ENCODE assay signal across 13 cellular contexts in the genomic region with DNA sequence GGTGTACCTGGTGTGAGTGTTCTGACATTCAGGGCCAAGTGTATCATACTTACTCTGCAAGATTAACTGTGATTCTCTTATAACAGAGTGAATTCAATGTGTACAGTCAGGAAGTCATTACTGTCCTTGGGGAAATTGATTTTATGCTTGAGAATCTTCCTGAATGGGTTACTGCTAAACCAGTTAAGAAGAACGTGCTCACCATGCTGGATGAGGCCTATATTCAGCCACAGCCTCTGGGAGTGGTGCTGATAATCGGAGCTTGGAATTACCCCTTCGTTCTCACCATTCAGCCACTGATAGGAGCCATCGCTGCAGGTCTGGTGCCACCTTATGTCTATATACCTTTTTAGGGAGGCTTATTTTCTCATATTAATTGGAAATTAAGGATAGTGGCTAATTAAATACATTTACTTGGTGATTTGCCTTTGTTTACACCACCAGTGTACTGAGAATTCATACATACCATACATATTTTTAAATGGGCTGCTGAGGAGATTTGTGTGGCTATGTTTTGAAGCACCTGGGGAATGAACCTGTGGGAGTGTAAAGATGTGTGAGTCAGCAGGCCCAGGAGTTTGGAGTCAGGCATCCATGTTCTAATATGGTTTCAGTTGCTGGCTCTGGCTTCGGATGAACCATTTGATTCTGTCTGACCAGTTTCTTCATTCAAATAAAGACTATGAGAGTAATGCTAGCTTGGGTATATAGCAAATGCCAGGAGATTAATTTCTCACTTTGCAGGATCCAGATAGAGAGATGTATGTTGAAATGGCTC. TPM values are rescaled to one million over a fixed set of nuclear protein-coding genes. Genes with fewer than 3 reads are reported as not detected.
A peak's percentile ranks its signal among the peaks of the same experiment; 100 is the strongest.
DNase-seq lines count a peak whose midpoint lies in the region; ATAC-seq and TF ChIP-seq lines count a peak whose summit lies in the region.
"Had no signal": no experiment of that assay in that cellular context is flagged by ENCODE, and none has a peak within 500 bp of the region (broad histone marks: within the 10 kb centered on the region; RNA-seq: fewer than 3 reads in every experiment).

No MANE protein-coding gene starts in this region.

- H3K4me1 ChIP-seq in left ventricle myocardium inferior (peaks cover 63% of the 10 kb centered on the region), heart right ventricle (peaks cover 9 to 54% (median 46%) of the 10 kb centered on the region in 9 donors)

- peaks cover 26% of the 10 kb centered on the region for H3K4me1 Mint-ChIP-seq in neural crest cell

- H3K9me3 Mint-ChIP-seq in neural crest cell = no peaks in the 10 kb centered on the region
- H3K9me3 Mint-ChIP-seq: activated naive CD8-positive, alpha-beta T cell treated with anti-CD3 and anti-CD28 coated beads, Interleukin-2, amount 50 U/mL, for 24 hours; natural killer cell had no signal

- no peak overlapping the region for H3K27ac Mint-ChIP-seq in neural crest cell (ENCODE audit: unreplicated experiment)
- H3K27ac Mint-ChIP-seq: activated naive CD8-positive, alpha-beta T cell treated with anti-CD3 and anti-CD28 coated beads, Interleukin-2, amount 50 U/mL, for 24 hours; natural killer cell had no signal

- H3K4me3 Mint-ChIP-seq in neural crest cell = peak overlapping the region; percentile 42
- H3K4me3 Mint-ChIP-seq: activated naive CD8-positive, alpha-beta T cell treated with anti-CD3 and anti-CD28 coated beads, Interleukin-2, amount 50 U/mL, for 24 hours had no signal

- H3K27ac ChIP-seq in left ventricle myocardium inferior (replicated peaks) = peak overlapping the region; percentile 29
- H3K27ac ChIP-seq in heart right ventricle = peak overlapping the region in 3 of 10 donors; percentile 8 to 30 (median 19)

- ATAC-seq in heart right ventricle (no peak), esophagus mucosa (peak; percentile 4)
- ATAC-seq: activated naive CD8-positive, alpha-beta T cell treated with anti-CD3 and anti-CD28 coated beads, Interleukin-2, amount 50 U/mL, for 24 hours; natural killer cell had no signal

- H3K4me3 ChIP-seq in left ventricle myocardium inferior (no peak overlapping the region), heart right ventricle (no peak overlapping the region)

- H3K27me3 Mint-ChIP-seq in neural crest cell (ENCODE audit: low read depth) = no peaks in the 10 kb centered on the region

- WGBS in heart right ventricle, 2 donors = 50 to 51% methylated on average over 5 of the region's 5 CpGs

- H3K36me3 ChIP-seq in left ventricle myocardium inferior = peaks cover 38% of the 10 kb centered on the region
- peaks cover 0 to 46% (median 30%) of the 10 kb centered on the region in 9 donors for H3K36me3 ChIP-seq in heart right ventricle

- no peaks in the 10 kb centered on the region for H3K27me3 ChIP-seq in left ventricle myocardium inferior (ENCODE audit: low read depth)
- H3K27me3 ChIP-seq in heart right ventricle = no peaks in the 10 kb centered on the region

- H3K9me3 ChIP-seq in left ventricle myocardium inferior (replicated peaks) (peaks cover 6% of the 10 kb centered on the region), heart right ventricle (peaks cover 0 to 4% (median 0%) of the 10 kb centered on the region in 11 donors)

- H3K36me3 Mint-ChIP-seq in neural crest cell (ENCODE audit: low read depth) = peaks cover 33% of the 10 kb centered on the region

- TF ChIP-seq CTCF in left ventricle myocardium inferior (IDR thresholded peaks at IDR 0.05; ENCODE audit: borderline replicate concordance) = no peak
- TF ChIP-seq CTCF in heart right ventricle (IDR thresholded peaks at IDR 0.05) = no peak
- no peak for TF ChIP-seq CTCF in neural crest cell (conservative IDR thresholded peaks at IDR 0.05)

- DNase-seq in left ventricle myocardium inferior (no peak), heart right ventricle (no peak), neural crest cell (ENCODE audit: low read depth, low spot score) (no peak), DMS114 treated with DMSO at 0.1 percent for 48 hours (lab: John Stamatoyannopoulos, UW; ENCODE audit: unreplicated experiment) (no peak), SIG-M5 treated with dmso at 0.1 percent for 504 hours (lab: John Stamatoyannopoulos, UW; ENCODE audit: unreplicated experiment) (no peak), NCI-H187 treated with DMSO at 0.1 percent for 48 hours (lab: John Stamatoyannopoulos, UW) (no peak), ureter (ENCODE audit: low spot score) (no peak)
- DNase-seq: activated naive CD8-positive, alpha-beta T cell treated with anti-CD3 and anti-CD28 coated beads, Interleukin-2, amount 50 U/mL, for 24 hours; DMS79; natural killer cell; OCI-M1; stimulated activated naive CD4-positive, alpha-beta T cell treated with Interleukin-2 at 50 U/mL for 16 hours had no signal

- intact Hi-C loops in left ventricle myocardium inferior (cut with micrococcal nuclease) (no loop called here), heart right ventricle (cut with DNase I) (no loop called here)

RNA-seq across cellular contexts. Expression of a gene that starts 3.1 kb away (rescaled TPM):
- total RNA-seq in left ventricle myocardium inferior (65.2 TPM), heart right ventricle (100 to 1,000 TPM in 1 of 10 donors, 10 to 100 TPM in 9; 50.2 to 104 (median 73.6) TPM), esophagus mucosa (98.6 TPM), neural crest cell (53.4 and 54.4 TPM in 2 replicates), ureter (59.8 TPM)
- 10 to 100 TPM; 20.6 to 35.4 TPM for polyA plus RNA-seq in heart right ventricle
